8 cellular contexts compared by ENCODE assay signal in genomic region chr1:111221633-111222286, GRCh38. TPM values are rescaled to one million over a fixed set of nuclear protein-coding genes. Genes with fewer than 3 reads are reported as not detected.
A peak's percentile ranks its signal among the peaks of the same experiment; 100 is the strongest.
DNase-seq lines count a peak whose midpoint lies in the region; ATAC-seq and TF ChIP-seq lines count a peak whose summit lies in the region.

No MANE protein-coding gene starts in this region.

- peaks cover 4% of the 10 kb centered on the region for H3K27me3 Mint-ChIP-seq in HFFc6 (ENCODE audit: insufficient read depth)

- H3K27me3 ChIP-seq in HL-60 (ENCODE audit: insufficient read depth, poor library complexity, severe bottlenecking): no peaks in the 10 kb centered on the region

- H3K36me3 Mint-ChIP-seq in HFFc6 (ENCODE audit: low read depth): no peaks in the 10 kb centered on the region

- TF ChIP-seq CTCF in GM13976 (IDR thresholded peaks at IDR 0.05; ENCODE audit: borderline replicate concordance, control extremely low read depth, extremely low read depth, insufficient read depth, missing control alignments) (no peak), HL-60 (IDR thresholded peaks at IDR 0.05; ENCODE audit: insufficient read depth, low read length) (no peak), HFFc6 (IDR thresholded peaks at IDR 0.05) (no peak)

- H3K4me3 ChIP-seq in HL-60 (replicated peaks; ENCODE audit: insufficient read depth, low read length): no peak overlapping the region

- peaks cover 35% of the 10 kb centered on the region for H3K4me1 Mint-ChIP-seq in HFFc6 (ENCODE audit: low read depth)

- DNase-seq in GM13976 (ENCODE audit: low spot score): peak; percentile 66
- peak; percentile 64 to 93 for DNase-seq in HL-60 (ENCODE audit: low read depth in 1 of 2, low spot score in 1 of 2)
- DNase-seq in activated T-cell treated with anti-CD3 and anti-CD28 coated beads, Interleukin-2, amount 50 U/mL, for 48 hours: peak; percentile 72 to 74
- DNase-seq in pons (ENCODE audit: low spot score): peak; percentile 42
- no peak for DNase-seq in DMS 273 treated with DMSO at 0.1 percent for 48 hours (lab: John Stamatoyannopoulos, UW)
- no peak for DNase-seq in NCI-H774 (lab: John Stamatoyannopoulos, UW)
- no peak for DNase-seq in HFFc6

- no peak overlapping the region for H3K4me3 Mint-ChIP-seq in HFFc6

- ATAC-seq in GM21447 (IDR thresholded peaks at IDR 0.05; ENCODE audit: unreplicated experiment): peak; percentile 52

- no peaks in the 10 kb centered on the region for H3K9me3 Mint-ChIP-seq in HFFc6

- in situ Hi-C loops in GM13976 (cut with MboI; ENCODE audit: low sequenced_read_pairs, unreplicated experiment): loop anchor here (10.0 to 25.0 kb wide), 4 partner anchors 113 to 391 kb away; partner anchors contain the start of genes CD53 and RAP1A

- H3K27ac ChIP-seq in HL-60 (replicated peaks): peak overlapping the region; percentile 42

- H3K27ac Mint-ChIP-seq in HFFc6: no peak overlapping the region

RNA-seq across cellular contexts. Expression of gene CHI3L2, which starts 5.8 kb away (rescaled TPM):
- under 1 TPM in 3 of 6 experiments, not detected in 3; 0.35 to 0.64 (median 0.57) TPM for total RNA-seq in HFFc6 (2021; fragmentation: NEBNext Ultra II Directional; extraction: Animal tissue kit (Norgen Biotek cat#: 25700))

RNA-seq across cellular contexts. Expression of gene DENND2D, which starts 21.3 kb away (rescaled TPM):
- total RNA-seq in HFFc6 (2021; fragmentation: NEBNext Ultra II Directional; extraction: Animal tissue kit (Norgen Biotek cat#: 25700)): 1 to 10 TPM in 5 of 6 experiments, under 1 TPM in 1; 0.92 to 4.0 (median 3.7) TPM

Comparison
In these comparisons a context has a peak if more than half of its experiments do, and no peak if none do; other contexts are left out.
1. DNase-seq: peak in GM13976 (single experiment), HL-60 (2 of 2), activated T-cell treated with anti-CD3 and anti-CD28 coated beads, Interleukin-2, amount 50 U/mL, for 48 hours (2 of 2) and pons (single experiment); none in DMS 273 treated with DMSO at 0.1 percent for 48 hours (single experiment), NCI-H774 (single experiment) and HFFc6 (single experiment).